In genomic region chr12:24728366-24728765, GRCh38 we compare ENCODE assay signal across 8 cellular contexts.
DNase-seq lines count a peak whose midpoint lies in the region; ATAC-seq and TF ChIP-seq lines count a peak whose summit lies in the region.

No MANE protein-coding gene starts in this region.

- DNase-seq in AG09319 (ENCODE audit: extremely low read depth, low read depth) (peak; percentile 4), NCI-H69 (lab: John Stamatoyannopoulos, UW) (peak; percentile 39), epithelial cell of esophagus (ENCODE audit: low read depth) (peak; percentile 38), stromal cell of bone marrow (ENCODE audit: low read depth) (peak; percentile 23), G401 (ENCODE audit: low spot score) (no peak), activated gamma-delta T cell (lab: John Stamatoyannopoulos, UW) (no peak)

- peak; percentile 58 for TF ChIP-seq CTCF in AG09319 (IDR thresholded peaks at IDR 0.05; ENCODE audit: low read depth, low read length)
- peak; percentile 57 for TF ChIP-seq CTCF in epithelial cell of esophagus (IDR thresholded peaks at IDR 0.05; ENCODE audit: insufficient read depth, low read depth, low read length, missing control alignments)

- H3K4me3 ChIP-seq in epithelial cell of esophagus (ENCODE audit: low read length) = no peak overlapping the region

- in situ Hi-C loops in G401 (cut with HindIII; ENCODE audit: low sequenced_read_pairs) = no loop called here

- ATAC-seq in GM19351 (IDR thresholded peaks at IDR 0.05; ENCODE audit: unreplicated experiment) (peak; percentile 37), GM18870 (IDR thresholded peaks at IDR 0.05; ENCODE audit: unreplicated experiment) (no peak)

Comparison
In these comparisons a context has a peak if more than half of its experiments do, and no peak if none do; other contexts are left out.
1. DNase-seq: peak in AG09319 (single experiment), NCI-H69 (single experiment), epithelial cell of esophagus (single experiment) and stromal cell of bone marrow (single experiment); none in G401 (single experiment) and activated gamma-delta T cell (single experiment).